In the genomic region with DNA sequence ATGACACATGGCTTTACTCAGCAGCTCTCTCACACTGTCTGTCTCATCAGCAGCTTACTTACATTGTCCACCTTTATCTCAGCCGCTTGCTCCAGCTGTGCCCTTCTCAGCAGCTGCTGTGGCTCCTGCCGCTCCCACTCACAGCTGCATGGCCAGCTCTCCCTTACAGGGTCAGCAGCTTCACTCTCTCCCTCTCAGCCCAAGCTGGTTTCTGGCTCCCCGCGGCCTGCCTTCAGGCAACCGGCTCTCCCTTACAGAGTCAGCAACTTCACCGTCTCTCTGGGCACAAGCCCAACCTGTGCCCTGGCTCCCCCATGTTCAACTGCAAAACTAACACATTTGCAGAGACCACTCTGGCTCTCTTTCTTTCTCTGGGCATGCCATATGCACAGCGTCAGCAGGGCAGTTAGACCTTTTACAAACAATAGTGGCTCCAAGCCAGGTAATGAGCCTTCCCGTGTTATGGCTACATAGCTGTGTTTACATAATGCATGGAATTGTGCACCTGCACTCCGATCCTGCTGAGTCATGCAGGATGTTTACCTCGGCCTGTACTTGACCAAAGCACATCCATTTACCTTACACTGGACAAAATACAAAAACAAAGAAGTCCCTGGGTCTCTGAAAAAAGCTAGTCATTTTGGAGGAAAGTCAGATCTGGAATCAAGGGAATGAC, we compare ENCODE assay signal across 22 cellular contexts.
DNase-seq lines count a peak whose midpoint lies in the region; ATAC-seq, FAIRE-seq and TF ChIP-seq lines count a peak whose summit lies in the region.
"Had no signal": no experiment of that assay in that cellular context is flagged by ENCODE, and none has a peak within 500 bp of the region (broad histone marks: within the 10 kb centered on the region; RNA-seq: fewer than 3 reads in every experiment).

No MANE protein-coding gene starts in this region.

- DNase-seq in NCI-H82 (lab: John Stamatoyannopoulos, UW) (peak; percentile 11), NCI-H82 treated with DMSO at 0.1 percent for 48 hours (lab: John Stamatoyannopoulos, UW; ENCODE audit: unreplicated experiment) (no peak), NAMALWA (ENCODE audit: low spot score) (peak; percentile 9), RWPE2 (ENCODE audit: low spot score) (no peak), kidney (peak; percentile 38), hippocampal formation (lab: John Stamatoyannopoulos, UW) (no peak), smooth muscle cell (lab: John Stamatoyannopoulos, UW; ENCODE audit: unreplicated experiment) (no peak), NCI-H1436 (lab: John Stamatoyannopoulos, UW) (no peak)
- DNase-seq: activated T-cell treated with anti-CD3 and anti-CD28 coated beads, Interleukin-2, amount 50 U/mL, for 72 hours; cerebellar nuclear complex; H9; midbrain; NCI-H226; sigmoid colon; SW 1271; testis had no signal

- no peak for FAIRE-seq in kidney (lab: Jason Lieb, UNC)
- FAIRE-seq: astrocyte, pancreas had no signal

- intact Hi-C loops in kidney (cut with DNase I) = no loop called here

- H3K4me2 ChIP-seq in smooth muscle cell = no peak overlapping the region

- no peak overlapping the region for H3K27ac ChIP-seq in RWPE2 (ENCODE audit: poor library complexity, severe bottlenecking)
- no peak overlapping the region for H3K27ac ChIP-seq in kidney (ENCODE audit: low read depth in 2 of 2, low read length in 2 of 2)
- H3K27ac ChIP-seq in smooth muscle cell (ENCODE audit: low read depth) = no peak overlapping the region
- H3K27ac ChIP-seq: C4-2B, left lung, pancreas, sigmoid colon, testis had no signal

- H3K9me3 ChIP-seq in RWPE2 (ENCODE audit: severe bottlenecking) (no peaks in the 10 kb centered on the region), kidney (ENCODE audit: control insufficient read depth in 1 of 2, low read length in 2 of 2) (no peaks in the 10 kb centered on the region), smooth muscle cell (replicated peaks; ENCODE audit: low read depth) (no peaks in the 10 kb centered on the region)
- H3K9me3 ChIP-seq: pancreas, testis had no signal

- no peaks in the 10 kb centered on the region for H3F3A ChIP-seq in smooth muscle cell (ENCODE audit: low read depth)

- H2AFZ ChIP-seq in smooth muscle cell (ENCODE audit: low read depth) = no peak overlapping the region

- H3K36me3 ChIP-seq in RWPE2 (ENCODE audit: low read depth) (no peaks in the 10 kb centered on the region), kidney (ENCODE audit: control insufficient read depth in 1 of 2, insufficient read depth in 2 of 2, low read length in 2 of 2) (no peaks in the 10 kb centered on the region), smooth muscle cell (ENCODE audit: low read depth) (no peaks in the 10 kb centered on the region)
- H3K36me3 ChIP-seq: left lung, pancreas, sigmoid colon had no signal

- H3K4me1 ChIP-seq in RWPE2 (ENCODE audit: insufficient read depth, poor library complexity, severe bottlenecking) (no peaks in the 10 kb centered on the region), kidney (ENCODE audit: control insufficient read depth in 1 of 2, insufficient read depth in 1 of 2, low read depth in 1 of 2, low read length in 2 of 2) (no peaks in the 10 kb centered on the region), smooth muscle cell (ENCODE audit: low read depth) (no peaks in the 10 kb centered on the region)
- H3K4me1 ChIP-seq: left lung, pancreas, sigmoid colon, testis had no signal

- H3K4me3 ChIP-seq in RWPE2 (ENCODE audit: severe bottlenecking) (no peak overlapping the region), kidney (ENCODE audit: low read length in 2 of 2) (no peak overlapping the region), smooth muscle cell (no peak overlapping the region)
- H3K4me3 ChIP-seq: left lung, pancreas, sigmoid colon, testis had no signal

- H3K79me2 ChIP-seq in smooth muscle cell (ENCODE audit: low read depth) = no peaks in the 10 kb centered on the region

- H3K27me3 ChIP-seq in RWPE2 (ENCODE audit: insufficient read depth, poor library complexity, severe bottlenecking) (peaks cover 3% of the 10 kb centered on the region), smooth muscle cell (ENCODE audit: low read depth) (no peaks in the 10 kb centered on the region)
- H3K27me3 ChIP-seq: left lung, pancreas, sigmoid colon, testis had no signal

- 85% methylated on average over 10 of the region's 10 CpGs for WGBS in smooth muscle cell (ENCODE audit: low lambda C conversion rate)

- ATAC-seq in RWPE2 (ENCODE audit: low read depth) = peak; percentile 44; the same call in 2 of the 3 replicates
- ATAC-seq: activated T-cell treated with anti-CD3 and anti-CD28 coated beads, Interleukin-2, amount 50 U/mL, for 72 hours; left lung; natural killer cell treated with Interleukin-12 subunit alpha and Interleukin-12 subunit beta and Interleukin-15 and Interleukin-18, amount 100 ng/mL, for 72 hours; pancreas; stimulated activated memory B cell treated with anti-CD40 and anti-IgM and Interleukin-4, amounts not matched to agents 10 μg/mL and 1 μg/mL and 100 μg/mL, for 72 hours had no signal

- H4K20me1 ChIP-seq in smooth muscle cell (ENCODE audit: low read depth) = no peaks in the 10 kb centered on the region

- H3K9ac ChIP-seq in kidney (ENCODE audit: low read length in 2 of 2) (no peak overlapping the region), smooth muscle cell (ENCODE audit: low read depth) (no peak overlapping the region)

- no peak for TF ChIP-seq CTCF in RWPE2 (IDR thresholded peaks at IDR 0.05; ENCODE audit: poor library complexity, severe bottlenecking)
- TF ChIP-seq CTCF in kidney (IDR thresholded peaks at IDR 0.05; ENCODE audit: borderline replicate concordance, extremely low read depth, insufficient read depth) = no peak
- no peak for TF ChIP-seq CTCF in smooth muscle cell (IDR thresholded peaks at IDR 0.05; ENCODE audit: borderline replicate concordance, insufficient read depth, poor library complexity, severe bottlenecking)

Comparison
In these comparisons a context has a peak if more than half of its experiments do, and no peak if none do; other contexts are left out.
1. DNase-seq: peak in NCI-H82 (single experiment), NAMALWA (single experiment) and kidney (single experiment); none in NCI-H82 treated with DMSO at 0.1 percent for 48 hours (single experiment), RWPE2 (single experiment), hippocampal formation (0 of 2), smooth muscle cell (single experiment) and NCI-H1436 (single experiment).